24 cellular contexts compared by ENCODE assay signal in genomic region chr16:87249425-87249824, GRCh38.
"Had no signal": no experiment of that assay in that cellular context is flagged by ENCODE, and none has a peak within 500 bp of the region (broad histone marks: within the 10 kb centered on the region; RNA-seq: fewer than 3 reads in every experiment).

No MANE protein-coding gene starts in this region.

- H3K36me3 Mint-ChIP-seq: mesothelial cell of epicardium; naive B cell; natural killer cell; neural progenitor cell; stimulated activated effector memory CD8-positive, alpha-beta T cell treated with anti-CD3 and anti-CD28 coated beads, Interleukin-12 subunit alpha, Interleukin-12 subunit beta, amount 100 ng/mL, for 72 hours; type B pancreatic cell had no signal

- H3K27ac ChIP-seq: left lung, neural progenitor cell, neutrophil, parathyroid adenoma, right atrium auricular region, right lobe of liver, skin epidermis, tibial nerve had no signal

- H3K27me3 Mint-ChIP-seq: stimulated activated naive CD8-positive, alpha-beta T cell treated with anti-CD3 and anti-CD28 coated beads, Interleukin-15, Interleukin-2, amounts not matched to agents 100 ng/mL and 50 ng/mL, for 24 hours; type B pancreatic cell had no signal

- H3K9me3 ChIP-seq: left lung, neutrophil, right atrium auricular region, right lobe of liver, tibial nerve had no signal

- H3K4me1 Mint-ChIP-seq: mesothelial cell of epicardium, natural killer cell had no signal

- H2AFZ ChIP-seq: neural progenitor cell, parathyroid adenoma had no signal

- H3K9ac ChIP-seq: neural progenitor cell, parathyroid adenoma had no signal

- H3K9me3 Mint-ChIP-seq: mesothelial cell of epicardium; naive B cell; natural killer cell; nephron progenitor cell; neural progenitor cell; stimulated activated effector memory CD8-positive, alpha-beta T cell treated with anti-CD3 and anti-CD28 coated beads, Interleukin-12 subunit alpha, Interleukin-12 subunit beta, amount 100 ng/mL, for 72 hours; stimulated activated naive CD8-positive, alpha-beta T cell treated with anti-CD3 and anti-CD28 coated beads, Interleukin-15, Interleukin-2, amounts not matched to agents 100 ng/mL and 50 ng/mL, for 24 hours; type B pancreatic cell had no signal

- H3K4me3 ChIP-seq: left lung, lung, neural progenitor cell, right atrium auricular region, right lobe of liver, skin epidermis, tibial nerve had no signal

- H3K36me3 ChIP-seq: left lung, neural progenitor cell, neutrophil, right atrium auricular region, right lobe of liver, tibial nerve had no signal

- H3K27me3 ChIP-seq: left lung, neural progenitor cell, right atrium auricular region, right lobe of liver had no signal

- ATAC-seq: left colon; left lung; natural killer cell; right lobe of liver; stimulated activated effector memory CD8-positive, alpha-beta T cell treated with anti-CD3 and anti-CD28 coated beads, Interleukin-12 subunit alpha, Interleukin-12 subunit beta, amount 100 ng/mL, for 72 hours had no signal

- H3K4me1 ChIP-seq: left lung, parathyroid adenoma, right atrium auricular region, tibial nerve had no signal

- H3K4me2 ChIP-seq: neural progenitor cell had no signal

- H3K27ac Mint-ChIP-seq: mesothelial cell of epicardium; naive B cell; natural killer cell; nephron progenitor cell; neural progenitor cell; stimulated activated effector memory CD8-positive, alpha-beta T cell treated with anti-CD3 and anti-CD28 coated beads, Interleukin-12 subunit alpha, Interleukin-12 subunit beta, amount 100 ng/mL, for 72 hours; stimulated activated naive CD8-positive, alpha-beta T cell treated with anti-CD3 and anti-CD28 coated beads, Interleukin-15, Interleukin-2, amounts not matched to agents 100 ng/mL and 50 ng/mL, for 24 hours; type B pancreatic cell had no signal

- H3K4me3 Mint-ChIP-seq: mesothelial cell of epicardium; naive B cell; natural killer cell; nephron progenitor cell; neural progenitor cell; stimulated activated effector memory CD8-positive, alpha-beta T cell treated with anti-CD3 and anti-CD28 coated beads, Interleukin-12 subunit alpha, Interleukin-12 subunit beta, amount 100 ng/mL, for 72 hours; stimulated activated naive CD8-positive, alpha-beta T cell treated with anti-CD3 and anti-CD28 coated beads, Interleukin-15, Interleukin-2, amounts not matched to agents 100 ng/mL and 50 ng/mL, for 24 hours; type B pancreatic cell had no signal

- DNase-seq: hippocampal formation; kidney; left colon; left lung; mesendoderm; naive B cell; natural killer cell; nephron progenitor cell; occipital lobe; right lobe of liver; stimulated activated CD4-positive, alpha-beta T cell treated with anti-CD3 and anti-CD28 coated beads, Interleukin-4, amount 100 ng/mL, for 24 hours; stimulated activated naive CD4-positive, alpha-beta T cell; substantia nigra had no signal
